Comparison of ENCODE assay signal across 8 cellular contexts in the genomic region with DNA sequence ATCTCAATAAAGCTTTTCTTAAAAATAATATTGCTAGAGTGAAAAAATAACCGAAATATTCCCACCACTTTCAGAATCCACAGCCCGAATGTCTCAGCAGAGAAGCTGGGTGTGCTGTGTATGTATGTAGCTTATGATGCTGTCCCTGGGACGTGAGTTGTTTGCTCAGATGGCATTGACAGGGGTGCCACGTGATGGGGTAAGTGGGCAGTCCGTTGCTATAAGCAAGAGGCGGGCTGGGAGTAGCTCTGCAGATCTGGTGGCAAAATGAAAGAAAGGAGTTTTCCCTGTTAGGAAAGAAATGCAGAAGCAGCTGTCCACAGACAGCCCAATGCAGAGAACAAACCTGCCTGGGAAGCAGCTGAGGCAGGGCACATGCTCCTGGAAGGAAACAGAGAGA. TPM values are rescaled to one million over a fixed set of nuclear protein-coding genes. Genes with fewer than 3 reads are reported as not detected.
DNase-seq lines count a peak whose midpoint lies in the region; TF ChIP-seq lines count a peak whose summit lies in the region.

No MANE protein-coding gene starts in this region.

- H3K9me3 ChIP-seq in stomach (no peaks in the 10 kb centered on the region), WERI-Rb-1 (ENCODE audit: severe bottlenecking) (no peaks in the 10 kb centered on the region)

- TF ChIP-seq CTCF in AG04449 (IDR thresholded peaks at IDR 0.05; ENCODE audit: insufficient read depth, low read length, missing control alignments) (no peak), WI38 (IDR thresholded peaks at IDR 0.05; ENCODE audit: low read depth, low read length) (no peak), stomach (IDR thresholded peaks at IDR 0.05) (no peak), WERI-Rb-1 (IDR thresholded peaks at IDR 0.05; ENCODE audit: low read depth, low read length) (no peak)

- 52 to 62% (median 57%) methylated on average over 6 of the region's 6 CpGs for WGBS in stomach, 5 donors

- no peak for TF ChIP-seq EP300 in stomach (IDR thresholded peaks at IDR 0.05)

- CTCF ChIA-PET in AG04449 (lab: Yijun Ruan, JAX) = interaction anchor here (1.7 to 5.7 kb wide), 2 partner anchors 16 to 19 kb away, joined by 7 to 36 read pairs; no protein-coding TSS in a partner anchor

- no peak for TF ChIP-seq POLR2A in stomach (IDR thresholded peaks at IDR 0.05)

- DNase-seq in AG04449 (ENCODE audit: low read depth, low spot score) (no peak), NCI-H1092 (lab: John Stamatoyannopoulos, UW) (peak; percentile 38), inferior parietal cortex (ENCODE audit: extremely low spot score) (peak; percentile 69), D341Med (ENCODE audit: low spot score) (no peak), stomach (no peak), WERI-Rb-1 (no peak)
- DNase-seq in stimulated activated CD4-positive, alpha-beta T cell treated with anti-CD3 and anti-CD28 coated beads, Interleukin-2, amount 100 ng/mL, for 48 hours = no peak

- H3K36me3 ChIP-seq in stomach (no peaks in the 10 kb centered on the region), WERI-Rb-1 (peaks cover 4% of the 10 kb centered on the region)

- no peaks in the 10 kb centered on the region for H3K27me3 ChIP-seq in stomach
- no peaks in the 10 kb centered on the region for H3K27me3 ChIP-seq in WERI-Rb-1 (ENCODE audit: insufficient read depth, low read depth, severe bottlenecking)

- H3K27ac ChIP-seq in stomach (peak overlapping the region in 1 of 5 donors; percentile 21), WERI-Rb-1 (no peak overlapping the region)

- intact Hi-C loops in stomach (cut with DNase I; ENCODE audit: low total_unique reads) = no loop called here

- H3K4me3 ChIP-seq in AG04449 (ENCODE audit: low read depth, low read length) (peak overlapping the region; percentile 8), WI38 (ENCODE audit: low read depth, low read length) (0 out of 2 replicates have a peak overlapping the region, but pooled peaks have one; percentile 0), stomach (peak overlapping the region in 1 of 4 donors; percentile 2), WERI-Rb-1 (ENCODE audit: low read depth, low read length) (no peak overlapping the region)

- POLR2A ChIA-PET in AG04449 (lab: Yijun Ruan, JAX) = no interaction called here

- H3K4me1 ChIP-seq in stomach = peaks cover 12 to 26% (median 18%) of the 10 kb centered on the region in 4 donors

RNA-seq across cellular contexts. Expression of gene FAM20B, which starts 3.8 kb away (rescaled TPM):
- total RNA-seq in stomach = 10 to 100 TPM; 17.4 to 43.3 (median 26.3) TPM
- 1 to 10 TPM; 8.1 to 9.2 (median 8.8) TPM for polyA plus RNA-seq in stomach

RNA-seq across cellular contexts. Expression of gene TOR3A, which starts 60.0 kb away (rescaled TPM):
- total RNA-seq in stomach = 100 to 1,000 TPM in 1 of 5 donors, 10 to 100 TPM in 3, 1 to 10 TPM in 1; 5.3 to 285 (median 32.1) TPM
- polyA plus RNA-seq in stomach = 10 to 100 TPM in 2 of 3 donors, 1 to 10 TPM in 1; 8.2 to 13.3 (median 10.6) TPM

Comparison
In these comparisons a context has a peak if more than half of its experiments do, and no peak if none do; other contexts are left out.
1. DNase-seq: peak in NCI-H1092 (single experiment) and inferior parietal cortex (single experiment); none in AG04449 (single experiment), D341Med (single experiment), stomach (single experiment), WERI-Rb-1 (single experiment) and stimulated activated CD4-positive, alpha-beta T cell treated with anti-CD3 and anti-CD28 coated beads, Interleukin-2, amount 100 ng/mL, for 48 hours (0 of 2).